In genomic region chr9:129430940-129431693, GRCh38 we compare ENCODE assay signal across 22 cellular contexts.
DNase-seq lines count a peak whose midpoint lies in the region; ATAC-seq and TF ChIP-seq lines count a peak whose summit lies in the region.
"Had no signal": no experiment of that assay in that cellular context is flagged by ENCODE, and none has a peak within 500 bp of the region (broad histone marks: within the 10 kb centered on the region; RNA-seq: fewer than 3 reads in every experiment).

No MANE protein-coding gene starts in this region.

- no peak overlapping the region for H3K4me3 Mint-ChIP-seq in mesothelial cell of epicardium

- no peaks in the 10 kb centered on the region for H3K27me3 Mint-ChIP-seq in mesothelial cell of epicardium (ENCODE audit: low read depth)

- no peak overlapping the region for H3K56ac ChIP-seq in IMR-90 (ENCODE audit: extremely low read depth, insufficient read depth, low read length)

- H3K79me2 ChIP-seq in smooth muscle cell (ENCODE audit: low read depth): no peaks in the 10 kb centered on the region

- H3K9me3 ChIP-seq in IMR-90 (ENCODE audit: control insufficient read depth, insufficient read depth, low read length) (peaks cover 5% of the 10 kb centered on the region), smooth muscle cell (replicated peaks; ENCODE audit: low read depth) (no peaks in the 10 kb centered on the region)

- CTCF ChIA-PET in IMR-90 (lab: Yijun Ruan, JAX): no interaction called here

- no peak overlapping the region for H4K5ac ChIP-seq in IMR-90 (ENCODE audit: low read depth, low read length)

- H3K9me3 Mint-ChIP-seq in mesothelial cell of epicardium: no peaks in the 10 kb centered on the region

- no peaks in the 10 kb centered on the region for H3K79me1 ChIP-seq in IMR-90 (ENCODE audit: low read depth in 1 of 2, low read length in 2 of 2)

- WGBS in IMR-90 (ENCODE audit: extremely low coverage in 2 of 2, insufficient read length in 1 of 2), 2 experiments: 72% methylated on average over 6 of the region's 19 CpGs; no CpG with 5 or more reads in 1 of the 2 experiments
- WGBS in smooth muscle cell (ENCODE audit: low lambda C conversion rate): 73% methylated on average over 19 of the region's 19 CpGs

- no peak for TF ChIP-seq CTCF in IMR-90 (conservative IDR thresholded peaks at IDR 0.05; ENCODE audit: low read depth, low read length)
- TF ChIP-seq CTCF in VCaP (conservative IDR thresholded peaks at IDR 0.05): no peak
- no peak for TF ChIP-seq CTCF in mesothelial cell of epicardium (IDR thresholded peaks at IDR 0.05; ENCODE audit: unreplicated experiment)
- TF ChIP-seq CTCF in smooth muscle cell (IDR thresholded peaks at IDR 0.05; ENCODE audit: borderline replicate concordance, insufficient read depth, poor library complexity, severe bottlenecking): no peak

- dilution Hi-C loops in IMR-90 (cut with HindIII; ENCODE audit: low sequenced_read_pairs, unreplicated experiment): no loop called here

- H3K4me2 ChIP-seq in IMR-90 (ENCODE audit: low read depth, low read length) (no peak overlapping the region), smooth muscle cell (no peak overlapping the region)

- in situ Hi-C loops in IMR-90 (cut with MboI; ENCODE audit: low sequenced_read_pairs): no loop called here

- TF ChIP-seq POLR2A in IMR-90 (IDR thresholded peaks at IDR 0.05; ENCODE audit: low read depth, low read length): no peak
- TF ChIP-seq POLR2A in GM18505 (IDR thresholded peaks at IDR 0.05; ENCODE audit: borderline replicate concordance, extremely low read depth, insufficient read depth, insufficient read length): no peak

- no peak overlapping the region for H2AK5ac ChIP-seq in IMR-90 (ENCODE audit: low read depth, low read length)

- H3K23ac ChIP-seq in IMR-90 (ENCODE audit: low read depth, low read length): no peak overlapping the region

- H3K9ac ChIP-seq in IMR-90 (ENCODE audit: low read depth, low read length) (no peak overlapping the region), smooth muscle cell (ENCODE audit: low read depth) (no peak overlapping the region)

- H3K27ac Mint-ChIP-seq in mesothelial cell of epicardium: peak overlapping the region; percentile 52

- peaks cover 80% of the 10 kb centered on the region for H3K4me1 Mint-ChIP-seq in mesothelial cell of epicardium

- no peak overlapping the region for H4K8ac ChIP-seq in IMR-90 (ENCODE audit: low read depth in 2 of 2, low read length in 2 of 2)

- H3K4ac ChIP-seq in IMR-90 (ENCODE audit: low read depth, low read length): no peak overlapping the region

- TF ChIP-seq RAD21 in IMR-90 (IDR thresholded peaks at IDR 0.05; ENCODE audit: low read length): no peak

- H3K27me3 ChIP-seq in IMR-90 (ENCODE audit: control insufficient read depth, insufficient read depth, low read length) (peaks cover 2% of the 10 kb centered on the region; the same call in 1 of the 2 replicates), smooth muscle cell (ENCODE audit: low read depth) (no peaks in the 10 kb centered on the region)

- H3K4me1 ChIP-seq in IMR-90 (ENCODE audit: control insufficient read depth, insufficient read depth, low read length): no peaks in the 10 kb centered on the region; the same call in 1 of the 2 replicates
- H3K4me1 ChIP-seq in smooth muscle cell (ENCODE audit: low read depth): peaks cover 4% of the 10 kb centered on the region

- POLR2A ChIA-PET in IMR-90 (lab: Charles Lee; ENCODE audit: unreplicated experiment): no interaction called here

- no peak for DNase-seq in IMR-90
- DNase-seq in mesothelial cell of epicardium (ENCODE audit: low spot score in 2 of 2, unreplicated experiment in 2 of 2): no peak
- DNase-seq in smooth muscle cell (lab: John Stamatoyannopoulos, UW; ENCODE audit: unreplicated experiment): no peak
- no peak for DNase-seq in activated effector memory CD4-positive, alpha-beta T cell treated with Interleukin-2 at 50 U/mL for 16 hours
- DNase-seq: ACHN; C1 segment of cervical spinal cord; DMS79; MM.1S; NCI-H1105; NCI-H1694; NCI-H510A; NCI-H748 treated with DMSO at 0.1 percent for 48 hours; NK-92 treated with Interleukin-12 subunit alpha and Interleukin-12 subunit beta, amount 100 ng/mL, for 24 hours; PC-3; SIG-M5 had no signal

- no peak overlapping the region for H2BK15ac ChIP-seq in IMR-90 (ENCODE audit: low read depth, low read length)

- intact Hi-C loops in IMR-90 (cut with micrococcal nuclease): no loop called here

- H2AFZ ChIP-seq in IMR-90 (replicated peaks; ENCODE audit: low read length, poor library complexity) (no peak overlapping the region), smooth muscle cell (ENCODE audit: low read depth) (peak overlapping the region; percentile 90)

- peak overlapping the region; percentile 23 for H2AK9ac ChIP-seq in IMR-90 (replicated peaks; ENCODE audit: low read depth, low read length, poor library complexity)

- H2BK120ac ChIP-seq in IMR-90 (ENCODE audit: low read depth, low read length): no peak overlapping the region

- H4K91ac ChIP-seq in IMR-90 (ENCODE audit: insufficient read depth, low read depth, low read length): no peak overlapping the region

- no peaks in the 10 kb centered on the region for H3K36me3 ChIP-seq in IMR-90 (ENCODE audit: control insufficient read depth, insufficient read depth, low read length)
- no peaks in the 10 kb centered on the region for H3K36me3 ChIP-seq in smooth muscle cell (ENCODE audit: low read depth)

- no peaks in the 10 kb centered on the region for H3K9me1 ChIP-seq in IMR-90 (ENCODE audit: insufficient read depth, low read length)

- ATAC-seq in IMR-90 (ENCODE audit: low read depth): no peak
- no peak for ATAC-seq in GM18505 (IDR thresholded peaks at IDR 0.05; ENCODE audit: unreplicated experiment)
- ATAC-seq in HG03045 (IDR thresholded peaks at IDR 0.05; ENCODE audit: unreplicated experiment): no peak
- no peak for ATAC-seq in HG02870 (IDR thresholded peaks at IDR 0.05; ENCODE audit: unreplicated experiment)
- ATAC-seq: PC-3, SK-N-SH treated with all-trans-retinoic acid at 6 μM for 48 hours had no signal

- H3F3A ChIP-seq in smooth muscle cell (ENCODE audit: low read depth): no peaks in the 10 kb centered on the region

- H3K4me3 ChIP-seq in IMR-90 (ENCODE audit: insufficient read depth, low read depth, low read length) (no peak overlapping the region), smooth muscle cell (no peak overlapping the region)

- no peak overlapping the region for H3K18ac ChIP-seq in IMR-90 (ENCODE audit: low read depth, low read length)

- H4K20me1 ChIP-seq in IMR-90 (ENCODE audit: insufficient read depth, low read length) (no peaks in the 10 kb centered on the region), smooth muscle cell (ENCODE audit: low read depth) (no peaks in the 10 kb centered on the region)

- H3K14ac ChIP-seq in IMR-90 (replicated peaks; ENCODE audit: low read depth, low read length): no peak overlapping the region

- H2BK20ac ChIP-seq in IMR-90 (ENCODE audit: low read depth, low read length): no peak overlapping the region

- H3K36me3 Mint-ChIP-seq in mesothelial cell of epicardium: no peaks in the 10 kb centered on the region

- H2BK5ac ChIP-seq in IMR-90 (ENCODE audit: low read depth, low read length, poor library complexity, severe bottlenecking): no peak overlapping the region

- H3K27ac ChIP-seq in IMR-90 (ENCODE audit: insufficient read depth, low read length) (no peak overlapping the region), VCaP (peak overlapping the region; percentile 79; the same call in 1 of the 2 replicates), smooth muscle cell (ENCODE audit: low read depth) (no peak overlapping the region)
- H3K27ac ChIP-seq: HL-60, RWPE1 had no signal

- no TSS peak for BruUV-seq in IMR-90 (replicated peaks; lab: Mats Ljungman, UMichigan)

TF ChIP-seq in IMR-90, 13 proteins besides CTCF, POLR2A, EP300 and RAD21:
- TF ChIP-seq BHLHE40 (IDR thresholded peaks at IDR 0.05; ENCODE audit: low read depth, low read length) (no peak), ELK1 (IDR thresholded peaks at IDR 0.05; ENCODE audit: borderline replicate concordance, low read depth, low read length) (no peak), SMC3 (IDR thresholded peaks at IDR 0.05; ENCODE audit: low read depth, low read length) (no peak), NFE2L2 (IDR thresholded peaks at IDR 0.05; ENCODE audit: low read depth, low read length) (no peak), CEBPB (IDR thresholded peaks at IDR 0.05; ENCODE audit: low read depth, low read length) (no peak), USF2 (IDR thresholded peaks at IDR 0.05; ENCODE audit: low read depth, low read length) (no peak), RFX5 (IDR thresholded peaks at IDR 0.05; ENCODE audit: low read depth, low read length) (no peak), MAFK (IDR thresholded peaks at IDR 0.05; ENCODE audit: low read depth, low read length) (no peak), RCOR1 (IDR thresholded peaks at IDR 0.05; ENCODE audit: insufficient replicate concordance, low read length) (no peak)
